In the genomic region with DNA sequence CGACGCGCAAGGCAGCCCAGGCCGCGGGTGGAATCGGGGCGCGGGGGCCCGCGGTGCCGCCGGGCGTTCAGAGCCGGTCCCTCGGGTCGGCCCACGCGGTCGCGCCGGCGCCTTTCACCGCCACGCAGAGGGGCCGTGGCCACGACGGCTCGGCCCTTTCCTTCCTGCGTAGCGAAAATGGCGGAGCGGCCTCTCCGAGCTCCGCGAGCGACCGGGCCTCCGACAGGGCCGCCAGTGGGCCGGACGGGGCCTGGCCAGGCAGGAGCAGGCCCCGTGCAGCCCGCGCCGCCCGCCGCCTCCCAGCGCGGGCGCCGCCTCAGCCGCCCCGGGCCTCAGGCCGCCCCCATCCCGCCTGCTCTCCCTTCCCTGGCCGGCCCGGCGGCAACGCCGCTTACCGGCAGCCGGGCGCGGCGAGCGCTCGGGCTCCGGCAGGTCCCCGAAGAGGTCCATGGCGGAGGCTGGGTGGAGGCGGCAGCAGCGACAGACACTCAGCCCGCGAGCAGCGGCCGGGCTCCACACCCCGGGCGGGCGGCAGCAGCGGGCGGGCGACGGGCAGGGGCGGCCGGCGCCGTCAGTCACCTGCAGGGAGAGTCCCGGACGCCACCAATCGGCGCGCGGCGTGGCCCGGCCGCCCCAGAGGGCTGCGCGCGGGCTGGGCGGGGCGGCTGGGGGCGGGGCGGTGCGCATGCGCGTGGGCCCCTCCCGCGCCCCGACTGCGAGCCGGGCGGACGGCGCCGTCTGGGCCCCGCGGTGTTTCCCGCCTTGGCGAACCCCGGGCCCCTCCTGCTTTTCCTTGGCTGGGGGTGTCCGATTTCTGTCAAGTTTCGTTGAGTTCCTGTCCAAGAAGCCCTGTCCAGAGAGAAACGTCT, we compare ENCODE assay signal across 8 cellular contexts.
DNase-seq lines count a peak whose midpoint lies in the region; ATAC-seq lines count a peak whose summit lies in the region.

A gene with protein sequence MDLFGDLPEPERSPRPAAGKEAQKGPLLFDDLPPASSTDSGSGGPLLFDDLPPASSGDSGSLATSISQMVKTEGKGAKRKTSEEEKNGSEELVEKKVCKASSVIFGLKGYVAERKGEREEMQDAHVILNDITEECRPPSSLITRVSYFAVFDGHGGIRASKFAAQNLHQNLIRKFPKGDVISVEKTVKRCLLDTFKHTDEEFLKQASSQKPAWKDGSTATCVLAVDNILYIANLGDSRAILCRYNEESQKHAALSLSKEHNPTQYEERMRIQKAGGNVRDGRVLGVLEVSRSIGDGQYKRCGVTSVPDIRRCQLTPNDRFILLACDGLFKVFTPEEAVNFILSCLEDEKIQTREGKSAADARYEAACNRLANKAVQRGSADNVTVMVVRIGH (minus strand): TSS at position 592 of the 869 bp plus-strand sequence. CDS start 142 bp downstream, at position 450.

- ATAC-seq in GM18909 (IDR thresholded peaks at IDR 0.05; ENCODE audit: poor library complexity, unreplicated experiment) (peak; percentile 94), HG03139 (IDR thresholded peaks at IDR 0.05; ENCODE audit: unreplicated experiment) (peak; percentile 93)

- DNase-seq in AG08396 (ENCODE audit: low spot score) (peak; percentile 100), NCI-H226 (peak; percentile 72), caudate nucleus (lab: John Stamatoyannopoulos, UW) (peak in 59 of 61 donors; percentile 37 to 93 (median 78)), iris pigment epithelial cell (ENCODE audit: low read depth) (peak; percentile 73)
- DNase-seq in activated CD4-positive, CD25-positive, alpha-beta regulatory T cell (lab: John Stamatoyannopoulos, UW), result peak; percentile 81 to 88 (median 85)
- peak; percentile 91 for DNase-seq in stimulated activated CD4-positive, alpha-beta T cell treated with anti-CD3 and anti-CD28 coated beads, Interleukin-12 subunit alpha, Interleukin-12 subunit beta, amount 100 ng/mL, for 4 hours

- H3K27ac ChIP-seq in caudate nucleus (ENCODE audit: low read depth, low read length), result peak within 1 kb of the TSS; percentile 92

Comparison
In these comparisons a context has a peak if more than half of its experiments do, and no peak if none do; other contexts are left out.
1. Peak in every context shown above with its lines: DNase-seq, ATAC-seq and H3K27ac ChIP-seq.